Comparison of ENCODE assay signal across 16 cellular contexts in genomic region chr5:173763410-173763809, GRCh38.
"Had no signal": no experiment of that assay in that cellular context is flagged by ENCODE, and none has a peak within 500 bp of the region (broad histone marks: within the 10 kb centered on the region; RNA-seq: fewer than 3 reads in every experiment).

No MANE protein-coding gene starts in this region.

- DNase-seq: activated naive CD4-positive, alpha-beta T cell; activated naive CD8-positive, alpha-beta T cell treated with anti-CD3 and anti-CD28 coated beads, Interleukin-2, amount 10 ng/mL, durations not matched to agents 7 days and 5 days; anterior cingulate cortex; dermis blood vessel endothelial cell; islet precursor cell; left lung; mucosa of descending colon; naive thymus-derived CD8-positive, alpha-beta T cell; posterior cingulate gyrus; stimulated activated CD4-positive, alpha-beta T cell treated with anti-CD3 and anti-CD28 coated beads, Interleukin-1b, Interleukin-23, amount 100 ng/mL, for 48 hours; stimulated activated naive CD8-positive, alpha-beta T cell treated with anti-CD3 and anti-CD28 coated beads, Interleukin-15, amount 100 ng/mL, for 72 hours; T1000 had no signal

- H3K4me1 Mint-ChIP-seq: activated naive CD8-positive, alpha-beta T cell treated with anti-CD3 and anti-CD28 coated beads, Interleukin-2, amount 10 ng/mL, durations not matched to agents 7 days and 5 days; naive thymus-derived CD8-positive, alpha-beta T cell; stimulated activated naive CD8-positive, alpha-beta T cell treated with anti-CD3 and anti-CD28 coated beads, Interleukin-15, amount 100 ng/mL, for 72 hours had no signal

- H3K27me3 ChIP-seq: left lung had no signal

- H3K36me3 ChIP-seq: left lung, thoracic aorta had no signal

- H3K4me3 ChIP-seq: left lung, mucosa of descending colon, thoracic aorta had no signal

- H3K4me3 Mint-ChIP-seq: activated naive CD8-positive, alpha-beta T cell treated with anti-CD3 and anti-CD28 coated beads, Interleukin-2, amount 10 ng/mL, durations not matched to agents 7 days and 5 days; activated T-helper 1 cell treated with anti-CD3 and anti-CD28 coated beads, Interleukin-12 subunit alpha, Interleukin-12 subunit beta, Interleukin-2, Interleukin-4 antibody, amounts not matched to agents 30 ng/mL and 10 ng/mL and 1 ng/mL, durations not matched to agents 14 hours and 24 hours and 36 hours; naive thymus-derived CD8-positive, alpha-beta T cell; stimulated activated naive CD8-positive, alpha-beta T cell treated with anti-CD3 and anti-CD28 coated beads, Interleukin-15, amount 100 ng/mL, for 72 hours had no signal

- H3K27ac Mint-ChIP-seq: activated naive CD8-positive, alpha-beta T cell treated with anti-CD3 and anti-CD28 coated beads, Interleukin-2, amount 10 ng/mL, durations not matched to agents 7 days and 5 days; activated T-helper 1 cell treated with anti-CD3 and anti-CD28 coated beads, Interleukin-12 subunit alpha, Interleukin-12 subunit beta, Interleukin-2, Interleukin-4 antibody, amounts not matched to agents 30 ng/mL and 10 ng/mL and 1 ng/mL, durations not matched to agents 14 hours and 24 hours and 36 hours; naive thymus-derived CD8-positive, alpha-beta T cell; stimulated activated naive CD8-positive, alpha-beta T cell treated with anti-CD3 and anti-CD28 coated beads, Interleukin-15, amount 100 ng/mL, for 72 hours had no signal

- H3K9me3 ChIP-seq: left lung, mucosa of descending colon, thoracic aorta had no signal

- FAIRE-seq: bronchial epithelial cell, urothelium cell line had no signal

- H3K36me3 Mint-ChIP-seq: activated naive CD8-positive, alpha-beta T cell treated with anti-CD3 and anti-CD28 coated beads, Interleukin-2, amount 10 ng/mL, durations not matched to agents 7 days and 5 days; naive thymus-derived CD8-positive, alpha-beta T cell had no signal

- H3K9me3 Mint-ChIP-seq: activated naive CD8-positive, alpha-beta T cell treated with anti-CD3 and anti-CD28 coated beads, Interleukin-2, amount 10 ng/mL, durations not matched to agents 7 days and 5 days; activated T-helper 1 cell treated with anti-CD3 and anti-CD28 coated beads, Interleukin-12 subunit alpha, Interleukin-12 subunit beta, Interleukin-2, Interleukin-4 antibody, amounts not matched to agents 30 ng/mL and 10 ng/mL and 1 ng/mL, durations not matched to agents 14 hours and 24 hours and 36 hours; naive thymus-derived CD8-positive, alpha-beta T cell; stimulated activated naive CD8-positive, alpha-beta T cell treated with anti-CD3 and anti-CD28 coated beads, Interleukin-15, amount 100 ng/mL, for 72 hours had no signal

- H3K27me3 Mint-ChIP-seq: activated naive CD8-positive, alpha-beta T cell treated with anti-CD3 and anti-CD28 coated beads, Interleukin-2, amount 10 ng/mL, durations not matched to agents 7 days and 5 days had no signal
